15 cellular contexts compared by ENCODE assay signal in the genomic region with DNA sequence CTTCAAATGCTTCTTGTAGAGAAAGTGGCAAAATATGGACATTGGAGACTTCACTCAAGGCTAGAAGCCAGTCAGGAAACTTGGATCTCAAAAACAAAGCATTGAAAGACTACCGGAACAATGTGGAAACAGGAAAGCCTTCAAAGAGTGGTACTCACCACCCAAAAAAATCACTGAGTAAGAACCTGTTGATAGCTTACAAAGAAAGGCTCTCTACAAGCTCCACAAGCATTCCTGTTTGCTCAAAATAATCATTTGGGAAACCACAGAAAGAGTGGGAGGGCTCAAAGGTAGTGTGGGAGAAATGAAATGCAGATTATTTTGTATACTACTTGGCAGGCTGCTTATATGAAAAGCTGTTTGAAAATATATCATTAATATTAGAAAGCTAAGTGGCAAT. TPM values are rescaled to one million over a fixed set of nuclear protein-coding genes. Genes with fewer than 3 reads are reported as not detected.
A peak's percentile ranks its signal among the peaks of the same experiment; 100 is the strongest.
DNase-seq lines count a peak whose midpoint lies in the region; ATAC-seq, FAIRE-seq and TF ChIP-seq lines count a peak whose summit lies in the region.
"Had no signal": no experiment of that assay in that cellular context is flagged by ENCODE, and none has a peak within 500 bp of the region (broad histone marks: within the 10 kb centered on the region; RNA-seq: fewer than 3 reads in every experiment).

No MANE protein-coding gene starts in this region.

- peak overlapping the region; percentile 63 for H3K4me2 ChIP-seq in smooth muscle cell

- H3K4me1 Mint-ChIP-seq in WTC11, result peaks cover 37% of the 10 kb centered on the region

- H3K9me3 Mint-ChIP-seq in WTC11, result no peaks in the 10 kb centered on the region

- peak; percentile 80 for FAIRE-seq in H54 (lab: Jason Lieb, UNC)
- FAIRE-seq: TTC549 had no signal

- peak overlapping the region; percentile 29 to 82 (median 60) for H3K27ac ChIP-seq in esophagus squamous epithelium
- H3K27ac ChIP-seq in smooth muscle cell (ENCODE audit: low read depth), result peak overlapping the region; percentile 67
- H3K27ac ChIP-seq: neutrophil had no signal

- WGBS in esophagus squamous epithelium, 2 donors, result 13 to 24% methylated on average over 1 of the region's 1 CpG
- 58% methylated on average over 1 of the region's 1 CpG for WGBS in smooth muscle cell (ENCODE audit: low lambda C conversion rate)

- peaks cover 10% of the 10 kb centered on the region; the same call in 1 of the 2 replicates for H3K36me3 Mint-ChIP-seq in WTC11

- no peak overlapping the region for H3K9ac ChIP-seq in smooth muscle cell (ENCODE audit: low read depth)

- no peak overlapping the region for H3K4me3 Mint-ChIP-seq in WTC11

- no peak for TF ChIP-seq POLR2A in H54 (IDR thresholded peaks at IDR 0.05; ENCODE audit: low read depth, low read length)
- no peak for TF ChIP-seq POLR2A in esophagus squamous epithelium (IDR thresholded peaks at IDR 0.05)

- CTCF ChIA-PET in WTC11 (lab: Charles Lee), result interaction anchor here (1.2 to 1.4 kb wide), 2 partner anchors 58 to 199 kb away, joined by 4 to 6 read pairs; no protein-coding TSS in a partner anchor

- H3K9me3 ChIP-seq in esophagus squamous epithelium, result no peaks in the 10 kb centered on the region
- no peaks in the 10 kb centered on the region for H3K9me3 ChIP-seq in smooth muscle cell (replicated peaks; ENCODE audit: low read depth)
- H3K9me3 ChIP-seq: heart left ventricle, neutrophil had no signal

- H3K79me2 ChIP-seq in smooth muscle cell (ENCODE audit: low read depth), result no peaks in the 10 kb centered on the region

- TF ChIP-seq CTCF in WTC11 (IDR thresholded peaks at IDR 0.05) (no peak), esophagus squamous epithelium (IDR thresholded peaks at IDR 0.05) (no peak), smooth muscle cell (IDR thresholded peaks at IDR 0.05; ENCODE audit: borderline replicate concordance, insufficient read depth, poor library complexity, severe bottlenecking) (no peak)

- no peak for DNase-seq in H54 (ENCODE audit: insufficient read length, low spot score)
- DNase-seq in WTC11 (ENCODE audit: low spot score), result no peak
- no peak for DNase-seq in esophagus squamous epithelium (lab: John Stamatoyannopoulos, UW)
- no peak for DNase-seq in smooth muscle cell (lab: John Stamatoyannopoulos, UW; ENCODE audit: unreplicated experiment)
- DNase-seq in NCI-H774 (lab: John Stamatoyannopoulos, UW), result no peak
- no peak for DNase-seq in amniotic stem cell (lab: John Stamatoyannopoulos, UW)
- DNase-seq: activated naive CD4-positive, alpha-beta T cell treated with Interleukin-2 at 50 U/mL for 16 hours; effector CD8-positive, alpha-beta T cell; heart left ventricle; stimulated activated CD4-positive, alpha-beta T cell treated with anti-CD3 and anti-CD28 coated beads, Interleukin-4, amount 100 ng/mL, for 24 hours; stimulated activated naive CD4-positive, alpha-beta T cell had no signal

- H3K27ac Mint-ChIP-seq in WTC11, result peak overlapping the region; percentile 36; the same call in 1 of the 2 replicates

- no peak overlapping the region for H2AFZ ChIP-seq in smooth muscle cell (ENCODE audit: low read depth)

- no peaks in the 10 kb centered on the region for H4K20me1 ChIP-seq in smooth muscle cell (ENCODE audit: low read depth)

- no peak for ATAC-seq in WTC11
- ATAC-seq in HG03442 (IDR thresholded peaks at IDR 0.05; ENCODE audit: unreplicated experiment), result no peak
- no peak for ATAC-seq in HG02588 (IDR thresholded peaks at IDR 0.05; ENCODE audit: unreplicated experiment)

- POLR2A ChIA-PET in WTC11 (lab: Charles Lee), result no interaction called here

- peaks cover 17 to 86% (median 47%) of the 10 kb centered on the region in 3 donors for H3K4me1 ChIP-seq in esophagus squamous epithelium
- peaks cover 15% of the 10 kb centered on the region for H3K4me1 ChIP-seq in smooth muscle cell (ENCODE audit: low read depth)

- H3K36me3 ChIP-seq in esophagus squamous epithelium (no peaks in the 10 kb centered on the region), smooth muscle cell (ENCODE audit: low read depth) (no peaks in the 10 kb centered on the region)
- H3K36me3 ChIP-seq: neutrophil had no signal

- H3K27me3 ChIP-seq in esophagus squamous epithelium (no peaks in the 10 kb centered on the region), smooth muscle cell (ENCODE audit: low read depth) (no peaks in the 10 kb centered on the region)
- H3K27me3 ChIP-seq: heart left ventricle, neutrophil had no signal

- no peak overlapping the region for H3K4me3 ChIP-seq in esophagus squamous epithelium
- H3K4me3 ChIP-seq in smooth muscle cell, result no peak overlapping the region
- H3K4me3 ChIP-seq: heart left ventricle had no signal

- no peaks in the 10 kb centered on the region for H3K27me3 Mint-ChIP-seq in WTC11 (ENCODE audit: low read depth)

- H3F3A ChIP-seq in smooth muscle cell (ENCODE audit: low read depth), result peaks cover 6% of the 10 kb centered on the region

- intact Hi-C loops in esophagus squamous epithelium (cut with DNase I), result no loop called here

TF ChIP-seq in WTC11, 78 proteins besides CTCF, POLR2A, EP300 and RAD21 (continues in another document):
- TF ChIP-seq ZNF138 (CRISPR knock-in tag; conservative IDR thresholded peaks at IDR 0.05) (no peak), ZMAT4 (CRISPR knock-in tag; IDR thresholded peaks at IDR 0.05) (no peak), ZNF425 (CRISPR knock-in tag; conservative IDR thresholded peaks at IDR 0.05) (no peak), ZNF396 (CRISPR knock-in tag; IDR thresholded peaks at IDR 0.05; ENCODE audit: borderline replicate concordance) (no peak), OVOL2 (CRISPR knock-in tag; IDR thresholded peaks at IDR 0.05; ENCODE audit: borderline replicate concordance) (no peak), EMX1 (CRISPR knock-in tag; IDR thresholded peaks at IDR 0.05) (no peak), NFATC4 (CRISPR knock-in tag; IDR thresholded peaks at IDR 0.05) (no peak), SP1 (CRISPR knock-in tag; conservative IDR thresholded peaks at IDR 0.05) (no peak), HMGA2 (CRISPR knock-in tag; IDR thresholded peaks at IDR 0.05) (no peak), ZBTB43 (CRISPR knock-in tag; IDR thresholded peaks at IDR 0.05) (no peak), TP53 (CRISPR knock-in tag; IDR thresholded peaks at IDR 0.05) (no peak)

RNA-seq across cellular contexts. Expression of gene DST, which starts 9.5 kb away (rescaled TPM):
- total RNA-seq in WTC11 (2021) (102 to 132 TPM (median 105 TPM) in 3 replicates), esophagus squamous epithelium (100 to 1,000 TPM; 134 to 468 (median 175) TPM), smooth muscle cell (157 and 186 TPM in 2 replicates)
- polyA plus RNA-seq in smooth muscle cell, result 17.1 and 48.0 TPM in 2 replicates
